Comparison of ENCODE assay signal across 16 cellular contexts in genomic region chr12:16602412-16602811, GRCh38.
DNase-seq lines count a peak whose midpoint lies in the region.
"Had no signal": no experiment of that assay in that cellular context is flagged by ENCODE, and none has a peak within 500 bp of the region (broad histone marks: within the 10 kb centered on the region; RNA-seq: fewer than 3 reads in every experiment).

No MANE protein-coding gene starts in this region.

- DNase-seq in DMS79 treated with DMSO at 0.1 percent for 48 hours (lab: John Stamatoyannopoulos, UW) = peak; percentile 72
- peak; percentile 70 for DNase-seq in NCI-H69 (lab: John Stamatoyannopoulos, UW)
- peak; percentile 46 for DNase-seq in inferior parietal cortex (ENCODE audit: extremely low spot score)
- peak; percentile 14 for DNase-seq in retina
- no peak for DNase-seq in NCI-H774 (lab: John Stamatoyannopoulos, UW)
- no peak for DNase-seq in NCI-H524 treated with DMSO at 0.1 percent for 48 hours (lab: John Stamatoyannopoulos, UW)
- DNase-seq in HCEC 1CT = no peak
- DNase-seq: activated CD8-positive, alpha-beta T cell treated with anti-CD3 and anti-CD28 coated beads, Interleukin-2, amount 10 ng/mL, durations not matched to agents 7 days and 5 days; adrenal gland; AML-193; Calu3; foreskin fibroblast; left ventricle myocardium inferior; naive thymus-derived CD8-positive, alpha-beta T cell; NCI-H187; SHP77 had no signal

Comparison
In these comparisons a context has a peak if more than half of its experiments do, and no peak if none do; other contexts are left out.
1. DNase-seq: peak in DMS79 treated with DMSO at 0.1 percent for 48 hours (single experiment), NCI-H69 (single experiment), inferior parietal cortex (single experiment) and retina (single experiment); none in NCI-H774 (single experiment), NCI-H524 treated with DMSO at 0.1 percent for 48 hours (single experiment) and HCEC 1CT (single experiment).